Comparison of ENCODE assay signal across 23 cellular contexts in genomic region chr11:72336163-72336562, GRCh38.
DNase-seq lines count a peak whose midpoint lies in the region; ATAC-seq, FAIRE-seq and TF ChIP-seq lines count a peak whose summit lies in the region.
"Had no signal": no experiment of that assay in that cellular context is flagged by ENCODE, and none has a peak within 500 bp of the region (broad histone marks: within the 10 kb centered on the region; RNA-seq: fewer than 3 reads in every experiment).

No MANE protein-coding gene starts in this region.

- 0% methylated on average over 4 of the region's 4 CpGs for WGBS in K562 (ENCODE audit: insufficient coverage, low coverage, missing lambda C conversion rate)

- intact Hi-C loops in K562 (cut with micrococcal nuclease) = no loop called here

- BruUV-seq in K562 (replicated peaks; lab: Mats Ljungman, UMichigan) = no TSS peak

- TF ChIP-seq CTCF in K562 (IDR thresholded peaks at IDR 0.05 in 2 of 3, conservative IDR thresholded peaks at IDR 0.05 in 1 of 3; ENCODE audit: insufficient read depth in 2 of 3, low read depth in 1 of 3, low read length in 3 of 3) = no peak
- TF ChIP-seq CTCF in GM13976 (IDR thresholded peaks at IDR 0.05; ENCODE audit: borderline replicate concordance, control extremely low read depth, extremely low read depth, insufficient read depth, missing control alignments) = no peak

- H3K9me3 Mint-ChIP-seq in stimulated activated effector memory CD8-positive, alpha-beta T cell treated with anti-CD3 and anti-CD28 coated beads, Interleukin-12 subunit alpha, Interleukin-12 subunit beta, amount 100 ng/mL, for 72 hours = no peaks in the 10 kb centered on the region
- H3K9me3 Mint-ChIP-seq: CD4-positive, alpha-beta memory T cell had no signal

- FAIRE-seq in K562 (lab: Jason Lieb, UNC) = peak; percentile 84
- FAIRE-seq: GM12891, GM18507 had no signal

- DNase-seq in activated CD4-positive, alpha-beta T cell treated with anti-CD3 and anti-CD28 coated beads, Interleukin-2, amount 50 U/mL, for 48 hours = peak; percentile 10 to 15
- DNase-seq in activated CD4-positive, alpha-beta T cell treated with anti-CD3 and anti-CD28 coated beads for 4 hours = no peak
- peak; percentile 6 for DNase-seq in stimulated activated CD4-positive, alpha-beta T cell treated with anti-CD3 and anti-CD28 coated beads, Interleukin-12 subunit alpha, Interleukin-12 subunit beta, amount 100 ng/mL, for 4 hours
- DNase-seq in stimulated activated CD4-positive, alpha-beta T cell treated with anti-CD3 and anti-CD28 coated beads, Interleukin-2, amount 100 ng/mL, for 48 hours = no peak
- peak; percentile 78 to 82 (median 80) for DNase-seq in K562 (ENCODE audit: extremely low read depth in 1 of 4, low spot score in 3 of 4)
- no peak for DNase-seq in stimulated activated effector memory CD8-positive, alpha-beta T cell treated with anti-CD3 and anti-CD28 coated beads, Interleukin-12 subunit alpha, Interleukin-12 subunit beta, amount 100 ng/mL, for 72 hours (ENCODE audit: low spot score in 2 of 2)
- DNase-seq in GM13976 (ENCODE audit: low spot score) = no peak
- DNase-seq: CD4-positive, alpha-beta memory T cell; DMS153; GF-D8; GM23248; IMR-90; Karpas-422; NCI-H1417 treated with DMSO at 0.1 percent for 48 hours; NCI-H187 treated with DMSO at 0.1 percent for 48 hours; NCI-H2227 treated with DMSO at 0.1 percent for 48 hours; NCI-H510A treated with DMSO at 0.1 percent for 48 hours; NCI-H774 had no signal

- peak overlapping the region; percentile 7 for H3K27ac Mint-ChIP-seq in stimulated activated effector memory CD8-positive, alpha-beta T cell treated with anti-CD3 and anti-CD28 coated beads, Interleukin-12 subunit alpha, Interleukin-12 subunit beta, amount 100 ng/mL, for 72 hours

- H3K9ac ChIP-seq in K562 (ENCODE audit: insufficient read depth in 1 of 2, low read depth in 2 of 2, low read length in 2 of 2) = peak overlapping the region; percentile 4 to 59; a peak in 2 of 4 replicates
- H3K9ac ChIP-seq: BLaER1, GM23248 had no signal

- H3K36me3 ChIP-seq in K562 (ENCODE audit: control insufficient read depth, insufficient read depth, low read length) = peaks cover 11% of the 10 kb centered on the region
- H3K36me3 ChIP-seq: HAP-1 had no signal

- no peak for TF ChIP-seq RAD21 in K562 (CRISPR knock-in tag; conservative IDR thresholded peaks at IDR 0.05 in 1 of 2, IDR thresholded peaks at IDR 0.05 in 1 of 2)

- H4K20me1 ChIP-seq in K562 (replicated peaks; ENCODE audit: control insufficient read depth, insufficient read depth, low read length) = no peaks in the 10 kb centered on the region
- H4K20me1 ChIP-seq: BLaER1 had no signal

- ATAC-seq in K562 = peak; percentile 95
- no peak for ATAC-seq in stimulated activated effector memory CD8-positive, alpha-beta T cell treated with anti-CD3 and anti-CD28 coated beads, Interleukin-12 subunit alpha, Interleukin-12 subunit beta, amount 100 ng/mL, for 72 hours

- peak; percentile 29; the same call in 1 of the 2 replicates for TF ChIP-seq EP300 in K562 (IDR thresholded peaks at IDR 0.05; ENCODE audit: low read length)

- CTCF ChIA-PET in K562 (lab: Yijun Ruan, JAX; ENCODE audit: low intra/inter-chr PET ratio) = no interaction called here

- H3K4me2 ChIP-seq in K562 (ENCODE audit: insufficient read depth, low read length) = peak overlapping the region; percentile 50
- H3K4me2 ChIP-seq: BLaER1 had no signal

- no peaks in the 10 kb centered on the region for H3K9me3 ChIP-seq in K562 (replicated peaks; ENCODE audit: control insufficient read depth, insufficient read depth, low read depth, low read length)
- H3K9me3 ChIP-seq: BLaER1, HAP-1 had no signal

- POLR2A ChIA-PET in K562 (lab: Yijun Ruan, JAX) = interaction anchor here (0.6 to 2.1 kb wide), 4 partner anchors 9 to 1192 kb away, joined by 3 to 10 read pairs (median 4); no protein-coding TSS in a partner anchor

- H3K27me3 ChIP-seq in K562 (ENCODE audit: control insufficient read depth in 2 of 2, insufficient read depth in 2 of 2, low read length in 2 of 2) = no peaks in the 10 kb centered on the region
- H3K27me3 ChIP-seq: BLaER1 had no signal

- peaks cover 22% of the 10 kb centered on the region for H3K4me1 Mint-ChIP-seq in stimulated activated effector memory CD8-positive, alpha-beta T cell treated with anti-CD3 and anti-CD28 coated beads, Interleukin-12 subunit alpha, Interleukin-12 subunit beta, amount 100 ng/mL, for 72 hours

- H3K27ac ChIP-seq in K562 (ENCODE audit: extremely low read depth, low read depth, low read length) = peak overlapping the region; percentile 57; the same call in 2 of the 3 replicates
- H3K27ac ChIP-seq: BLaER1, GM23248, HL-60 had no signal

- TF ChIP-seq POLR2A in K562 (conservative IDR thresholded peaks at IDR 0.05) = no peak

- in situ Hi-C loops in K562 (cut with MboI) (no loop called here), GM13976 (cut with MboI; ENCODE audit: low sequenced_read_pairs, unreplicated experiment) (no loop called here)

- peaks cover 19 to 35% of the 10 kb centered on the region in 2 experiments for H3K4me1 ChIP-seq in K562 (replicated peaks in 1 of 2; ENCODE audit: control insufficient read depth in 2 of 2, insufficient read depth in 2 of 2, low read length in 2 of 2)
- H3K4me1 ChIP-seq: HAP-1 had no signal

- H3K4me3 Mint-ChIP-seq in stimulated activated effector memory CD8-positive, alpha-beta T cell treated with anti-CD3 and anti-CD28 coated beads, Interleukin-12 subunit alpha, Interleukin-12 subunit beta, amount 100 ng/mL, for 72 hours = no peak overlapping the region
- H3K4me3 Mint-ChIP-seq: CD4-positive, alpha-beta memory T cell had no signal

- no peaks in the 10 kb centered on the region for H3K36me3 Mint-ChIP-seq in stimulated activated effector memory CD8-positive, alpha-beta T cell treated with anti-CD3 and anti-CD28 coated beads, Interleukin-12 subunit alpha, Interleukin-12 subunit beta, amount 100 ng/mL, for 72 hours

- no peak overlapping the region; the same call in 1 of the 2 replicates for H2AFZ ChIP-seq in K562 (ENCODE audit: low read depth, low read length)
- H2AFZ ChIP-seq: GM23248 had no signal

- no peaks in the 10 kb centered on the region for H3K9me1 ChIP-seq in K562 (ENCODE audit: control insufficient read depth, insufficient read depth, low read length)

- H3K79me2 ChIP-seq in K562 (ENCODE audit: control insufficient read depth, insufficient read depth, low read length) = no peaks in the 10 kb centered on the region

- no peak overlapping the region for H3K4me3 ChIP-seq in K562
- H3K4me3 ChIP-seq: BLaER1, GM23248, HAP-1 had no signal

TF ChIP-seq in K562, 482 proteins besides CTCF, POLR2A, EP300 and RAD21 (continues in another document):
- no peak for TF ChIP-seq ZNF77 (CRISPR knock-in tag; IDR thresholded peaks at IDR 0.05)
- TF ChIP-seq RBM25 (IDR thresholded peaks at IDR 0.05; ENCODE audit: low read depth, low read length, severe bottlenecking) = peak; percentile 59
- TF ChIP-seq ADNP (tag; IDR thresholded peaks at IDR 0.05) = peak; percentile 67; the same call in 1 of the 2 replicates
- peak; percentile 78 for TF ChIP-seq SMARCA4 (IDR thresholded peaks at IDR 0.05)
- TF ChIP-seq SMAD1 (IDR thresholded peaks at IDR 0.05; ENCODE audit: low read depth, low read length, partially characterized antibody) = no peak
- TF ChIP-seq MEIS2 (IDR thresholded peaks at IDR 0.05; ENCODE audit: partially characterized antibody) = peak; percentile 94
- no peak for TF ChIP-seq XRCC4 (IDR thresholded peaks at IDR 0.05; ENCODE audit: extremely low read depth, insufficient read depth, insufficient read length)
- no peak for TF ChIP-seq CBFA2T2 (conservative IDR thresholded peaks at IDR 0.05)
- TF ChIP-seq EGR1 (conservative IDR thresholded peaks at IDR 0.05) = peak; percentile 68
- TF ChIP-seq ZNF408 (CRISPR knock-in tag; IDR thresholded peaks at IDR 0.05; ENCODE audit: low read depth) = no peak
- no peak for TF ChIP-seq HMGN3 (IDR thresholded peaks at IDR 0.05; ENCODE audit: borderline replicate concordance, extremely low read depth, insufficient read length, low read depth, low read length)
- TF ChIP-seq ELF4 (CRISPR knock-in tag; IDR thresholded peaks at IDR 0.05) = no peak
- TF ChIP-seq PRDM10 (IDR thresholded peaks at IDR 0.05; ENCODE audit: partially characterized antibody) = peak; percentile 59
- TF ChIP-seq JUND (IDR thresholded peaks at IDR 0.05; ENCODE audit: borderline replicate concordance, low read depth, low read length) = peak; percentile 80
- TF ChIP-seq JUND (tag; IDR thresholded peaks at IDR 0.05; ENCODE audit: borderline replicate concordance, low read depth, low read length) = peak; percentile 73; the same call in 1 of the 3 replicates
- TF ChIP-seq MAFK (IDR thresholded peaks at IDR 0.05; ENCODE audit: low read length) = peak; percentile 63; the same call in 1 of the 2 replicates
- TF ChIP-seq KLF13 (tag; IDR thresholded peaks at IDR 0.05; ENCODE audit: borderline replicate concordance, low read depth) = peak; percentile 15; the same call in 1 of the 2 replicates
- peak; percentile 65; the same call in 1 of the 2 replicates for TF ChIP-seq MAFF (IDR thresholded peaks at IDR 0.05; ENCODE audit: low read length)

Comparison
In these comparisons a context has a peak if more than half of its experiments do, and no peak if none do; other contexts are left out.
1. DNase-seq: peak in activated CD4-positive, alpha-beta T cell treated with anti-CD3 and anti-CD28 coated beads, Interleukin-2, amount 50 U/mL, for 48 hours (2 of 2), stimulated activated CD4-positive, alpha-beta T cell treated with anti-CD3 and anti-CD28 coated beads, Interleukin-12 subunit alpha, Interleukin-12 subunit beta, amount 100 ng/mL, for 4 hours (single experiment) and K562 (4 of 4); none in activated CD4-positive, alpha-beta T cell treated with anti-CD3 and anti-CD28 coated beads for 4 hours (0 of 2), stimulated activated CD4-positive, alpha-beta T cell treated with anti-CD3 and anti-CD28 coated beads, Interleukin-2, amount 100 ng/mL, for 48 hours (0 of 2), stimulated activated effector memory CD8-positive, alpha-beta T cell treated with anti-CD3 and anti-CD28 coated beads, Interleukin-12 subunit alpha, Interleukin-12 subunit beta, amount 100 ng/mL, for 72 hours (0 of 2) and GM13976 (single experiment).